In genomic region chr20:51064160-51064559, GRCh38 we compare ENCODE assay signal across 23 cellular contexts.
"Had no signal": no experiment of that assay in that cellular context is flagged by ENCODE, and none has a peak within 500 bp of the region (broad histone marks: within the 10 kb centered on the region; RNA-seq: fewer than 3 reads in every experiment).

No MANE protein-coding gene starts in this region.

- H3K36me3 Mint-ChIP-seq: mesothelial cell of epicardium, naive B cell had no signal

- ATAC-seq: heart right ventricle, pancreas, sciatic nerve had no signal

- H3K9me3 Mint-ChIP-seq: dendritic cell treated with granulocyte-macrophage colony-stimulating factor and Interleukin-4, amounts not matched to agents 40 ng/mL and 50 ng/mL, for 4 days; mesothelial cell of epicardium; neural crest cell had no signal

- H3K4me3 Mint-ChIP-seq: dendritic cell treated with granulocyte-macrophage colony-stimulating factor and Interleukin-4, amounts not matched to agents 40 ng/mL and 50 ng/mL, for 4 days; mesothelial cell of epicardium; naive B cell; neural crest cell; stimulated activated naive B cell treated with anti-CD40 and anti-IgM and Interleukin-4, amounts not matched to agents 10 μg/mL and 1 μg/mL and 100 μg/mL, for 72 hours; T-helper 1 cell treated with Interleukin-12 subunit alpha and Interleukin-12 subunit beta and Interleukin-4 antibody, amounts not matched to agents 30 μg/mL and 1 μg/mL, for 36 hours had no signal

- H3K27ac Mint-ChIP-seq: dendritic cell treated with granulocyte-macrophage colony-stimulating factor and Interleukin-4, amounts not matched to agents 40 ng/mL and 50 ng/mL, for 4 days; mesothelial cell of epicardium; T-helper 1 cell treated with Interleukin-12 subunit alpha and Interleukin-12 subunit beta and Interleukin-4 antibody, amounts not matched to agents 30 μg/mL and 1 μg/mL, for 36 hours had no signal

- DNase-seq: activated CD4-positive, alpha-beta T cell treated with anti-CD3 and anti-CD28 coated beads, Interleukin-2, amount 50 U/mL, for 1 hour; central memory CD4-positive, alpha-beta T cell; effector CD4-positive, alpha-beta T cell; esophagus squamous epithelium; foreskin melanocyte; heart right ventricle; naive B cell; nucleus accumbens; pancreas; retina; SK-N-SH; stimulated activated CD4-positive, alpha-beta T cell treated with anti-CD3 and anti-CD28 coated beads, Interleukin-12 subunit alpha, Interleukin-12 subunit beta, amount 100 ng/mL, for 4 hours; stimulated activated CD4-positive, alpha-beta T cell treated with anti-CD3 and anti-CD28 coated beads, Interleukin-4, amount 100 ng/mL, for 4 hours; stimulated activated CD8-positive, alpha-beta memory T cell treated with anti-CD3 and anti-CD28 coated beads, Interleukin-4, amount 100 ng/mL, for 48 hours; stimulated activated naive B cell treated with anti-CD40 and anti-IgM and Interleukin-4, amounts not matched to agents 10 μg/mL and 1 μg/mL and 100 μg/mL, for 72 hours; SW 1271; T-helper 9 cell; trophoblast cell had no signal
